Comparison of ENCODE assay signal across 19 cellular contexts in the genomic region with DNA sequence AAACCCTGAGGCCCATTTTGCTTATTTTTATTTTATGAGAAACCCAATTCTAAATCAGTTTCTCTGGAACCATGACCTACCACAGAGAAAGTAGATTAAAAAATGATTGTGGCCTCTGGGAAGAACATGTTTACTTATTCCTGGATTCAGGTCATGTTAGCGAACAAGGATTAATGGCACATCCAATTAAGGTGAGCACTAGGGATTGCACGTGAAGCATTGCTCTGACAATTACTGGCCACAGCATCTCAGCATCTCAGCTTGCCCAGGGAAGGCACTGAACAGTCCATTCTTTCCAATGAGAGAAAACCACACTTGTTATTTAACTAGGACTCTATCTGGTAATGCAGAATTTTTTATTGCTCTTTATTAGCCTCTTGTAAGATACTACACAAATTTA.
A peak's percentile ranks its signal among the peaks of the same experiment; 100 is the strongest.
DNase-seq lines count a peak whose midpoint lies in the region; ATAC-seq lines count a peak whose summit lies in the region.
"Had no signal": no experiment of that assay in that cellular context is flagged by ENCODE, and none has a peak within 500 bp of the region (broad histone marks: within the 10 kb centered on the region; RNA-seq: fewer than 3 reads in every experiment).

No MANE protein-coding gene starts in this region.

- in situ Hi-C loops in G401 (cut with HindIII; ENCODE audit: low sequenced_read_pairs) = no loop called here

- ATAC-seq in left lobe of liver (peak; percentile 66), HG03571 (IDR thresholded peaks at IDR 0.05; ENCODE audit: unreplicated experiment) (no peak)
- ATAC-seq: A549 had no signal

- H3K27ac ChIP-seq in caudate nucleus (ENCODE audit: low read depth, low read length) = no peak overlapping the region
- H3K27ac ChIP-seq: A549; BLaER1 treated with 17β-estradiol and CSF1 and Interleukin-3, amounts not matched to agents 10 nM and 100 nM had no signal

- DNase-seq in NCI-H748 (lab: John Stamatoyannopoulos, UW; ENCODE audit: unreplicated experiment) (peak; percentile 13), NCI-H748 treated with DMSO at 0.1 percent for 48 hours (lab: John Stamatoyannopoulos, UW) (no peak), G401 (ENCODE audit: low spot score) (peak; percentile 23), NCI-H82 (lab: John Stamatoyannopoulos, UW) (peak; percentile 93), left lobe of liver (ENCODE audit: low spot score) (no peak), caudate nucleus (lab: John Stamatoyannopoulos, UW) (no peak), NCI-H2227 (lab: John Stamatoyannopoulos, UW; ENCODE audit: unreplicated experiment) (no peak)
- DNase-seq: 8988T; ACHN; AML-193; BE2C; CD4-positive, alpha-beta T cell; CD8-positive, alpha-beta memory T cell; DMS53; DMS79 treated with DMSO at 0.1 percent for 48 hours; GOT3 had no signal

Comparison
In these comparisons a context has a peak if more than half of its experiments do, and no peak if none do; other contexts are left out.
1. DNase-seq: peak in NCI-H748 (single experiment), G401 (single experiment) and NCI-H82 (single experiment); none in NCI-H748 treated with DMSO at 0.1 percent for 48 hours (single experiment), left lobe of liver (single experiment), caudate nucleus (0 of 61) and NCI-H2227 (single experiment).